8 cellular contexts compared by ENCODE assay signal in genomic region chr2:197838036-197838435, GRCh38. TPM values are rescaled to one million over a fixed set of nuclear protein-coding genes. Genes with fewer than 3 reads are reported as not detected.
DNase-seq lines count a peak whose midpoint lies in the region; ATAC-seq and TF ChIP-seq lines count a peak whose summit lies in the region.

No MANE protein-coding gene starts in this region.

- H3K4me3 Mint-ChIP-seq in activated naive CD4-positive, alpha-beta T cell treated with anti-CD3 and anti-CD28 coated beads for 36 hours: peak overlapping the region; percentile 56
- H3K4me3 Mint-ChIP-seq in T-helper 17 cell: peak overlapping the region; percentile 79

- CTCF ChIA-PET in activated naive CD4-positive, alpha-beta T cell treated with anti-CD3 and anti-CD28 coated beads for 36 hours (lab: Charles Lee): interaction anchor here (0.5 to 2.4 kb wide), 19 partner anchors 9 to 459 kb away, joined by 3 to 19 read pairs (median 4); no protein-coding TSS in a partner anchor

- H3K4me3 ChIP-seq in heart right ventricle (peak overlapping the region in 7 of 10 donors; percentile 4 to 37 (median 33)), thoracic aorta (peak overlapping the region; percentile 61)

- H3K27ac ChIP-seq in heart right ventricle: peak overlapping the region in 8 of 10 donors; percentile 36 to 75 (median 56)
- H3K27ac ChIP-seq in thoracic aorta: peak overlapping the region; percentile 24 to 29

- H3K9me3 ChIP-seq in T-helper 17 cell (ENCODE audit: control insufficient read depth, low read length, poor library complexity, severe bottlenecking): no peaks in the 10 kb centered on the region
- peaks cover 0 to 14% (median 0%) of the 10 kb centered on the region in 11 donors for H3K9me3 ChIP-seq in heart right ventricle
- no peaks in the 10 kb centered on the region for H3K9me3 ChIP-seq in thoracic aorta

- intact Hi-C loops in activated naive CD4-positive, alpha-beta T cell treated with anti-CD3 and anti-CD28 coated beads for 36 hours (cut with micrococcal nuclease): loop anchor here (1.0 kb wide), 8 partner anchors 9 to 206 kb away; partner anchors contain the start of gene PLCL1
- intact Hi-C loops in heart right ventricle (cut with DNase I): loop anchor here in 1 of 10 donors (5.0 kb wide), 1 partner anchor 774 kb away; no protein-coding TSS in a partner anchor

- H3K4me1 ChIP-seq in heart right ventricle (peaks cover 0 to 49% (median 30%) of the 10 kb centered on the region in 9 donors), thoracic aorta (ENCODE audit: control insufficient read depth in 1 of 2, low read depth in 2 of 2) (peaks cover 16 to 33% of the 10 kb centered on the region in 2 donors)

- H3K27me3 ChIP-seq in heart right ventricle (no peaks in the 10 kb centered on the region), thoracic aorta (replicated peaks; ENCODE audit: insufficient read depth) (no peaks in the 10 kb centered on the region)

- ATAC-seq in HG02885 (IDR thresholded peaks at IDR 0.05; ENCODE audit: poor library complexity, unreplicated experiment) (peak; percentile 98), T-helper 17 cell (peak; percentile 89), heart right ventricle (peak; percentile 60 to 93 (median 84)), thoracic aorta (ENCODE audit: insufficient number of reproducible peaks, low FRiP score, low read depth) (peak; percentile 54)

- peaks cover 59% of the 10 kb centered on the region for H3K4me1 Mint-ChIP-seq in activated naive CD4-positive, alpha-beta T cell treated with anti-CD3 and anti-CD28 coated beads for 36 hours (ENCODE audit: low read depth)
- H3K4me1 Mint-ChIP-seq in T-helper 17 cell: peaks cover 28% of the 10 kb centered on the region

- H3K36me3 ChIP-seq in heart right ventricle (no peaks in the 10 kb centered on the region), thoracic aorta (no peaks in the 10 kb centered on the region)

- TF ChIP-seq CTCF in heart right ventricle (IDR thresholded peaks at IDR 0.05) (no peak), thoracic aorta (IDR thresholded peaks at IDR 0.05) (no peak)

- WGBS in heart right ventricle, 2 donors: 16 to 25% methylated on average over 5 of the region's 5 CpGs

- DNase-seq in activated naive CD4-positive, alpha-beta T cell treated with anti-CD3 and anti-CD28 coated beads for 36 hours: peak; percentile 48
- no peak for DNase-seq in activated naive CD4-positive, alpha-beta T cell treated with anti-CD3 and anti-CD28 coated beads, Interleukin-2, amount 50 U/mL, for 16 hours
- DNase-seq in T-helper 17 cell (no peak), heart right ventricle (peak in 1 of 2 donors; percentile 18), thoracic aorta (ENCODE audit: low spot score) (no peak), NCI-H1417 treated with DMSO at 0.1 percent for 48 hours (lab: John Stamatoyannopoulos, UW) (no peak), NCI-H2029 (lab: John Stamatoyannopoulos, UW) (no peak)

- peaks cover 13% of the 10 kb centered on the region for H3K9me3 Mint-ChIP-seq in activated naive CD4-positive, alpha-beta T cell treated with anti-CD3 and anti-CD28 coated beads for 36 hours

- peak overlapping the region; percentile 63 for H3K27ac Mint-ChIP-seq in activated naive CD4-positive, alpha-beta T cell treated with anti-CD3 and anti-CD28 coated beads for 36 hours
- H3K27ac Mint-ChIP-seq in T-helper 17 cell: peak overlapping the region; percentile 93

- H3K36me3 Mint-ChIP-seq in activated naive CD4-positive, alpha-beta T cell treated with anti-CD3 and anti-CD28 coated beads for 36 hours (ENCODE audit: low read depth): peaks cover 2% of the 10 kb centered on the region
- H3K36me3 Mint-ChIP-seq in T-helper 17 cell (ENCODE audit: low read depth): peaks cover 7% of the 10 kb centered on the region

- no peaks in the 10 kb centered on the region for H3K27me3 Mint-ChIP-seq in activated naive CD4-positive, alpha-beta T cell treated with anti-CD3 and anti-CD28 coated beads for 36 hours (ENCODE audit: low read depth)
- H3K27me3 Mint-ChIP-seq in T-helper 17 cell: no peaks in the 10 kb centered on the region

RNA-seq across cellular contexts. Expression of gene PLCL1, which starts 33.6 kb away (rescaled TPM):
- 1 to 10 TPM; 3.3 to 3.5 TPM for total RNA-seq in activated naive CD4-positive, alpha-beta T cell treated with anti-CD3 and anti-CD28 coated beads for 36 hours
- total RNA-seq in T-helper 17 cell (10 to 100 TPM; 24.9 to 27.2 TPM), heart right ventricle (100 to 1,000 TPM in 6 of 10 donors, 10 to 100 TPM in 4; 76.8 to 131 (median 108) TPM), thoracic aorta (10 to 100 TPM; 25.6 to 26.2 TPM)
- polyA plus RNA-seq in heart right ventricle: 10 to 100 TPM; 17.3 to 19.1 TPM

RNA-seq across cellular contexts. Expression of gene BOLL, which starts 52.9 kb away (rescaled TPM):
- total RNA-seq in activated naive CD4-positive, alpha-beta T cell treated with anti-CD3 and anti-CD28 coated beads for 36 hours: under 1 TPM in 1 of 2 experiments, not detected in 1; 0.12 TPM
- not detected for total RNA-seq in T-helper 17 cell
- under 1 TPM in 2 of 10 donors, not detected in 8; 0.12 to 0.18 TPM for total RNA-seq in heart right ventricle
- not detected for polyA plus RNA-seq in heart right ventricle
- not detected for total RNA-seq in thoracic aorta

Comparison
In these comparisons a context has a peak if more than half of its experiments do, and no peak if none do; other contexts are left out.
1. RNA of gene PLCL1, which starts 33.6 kb away (total RNA-seq): 76.8 to 131 TPM in heart right ventricle, 24.9 to 27.2 TPM in T-helper 17 cell and 25.6 to 26.2 TPM in thoracic aorta; 3.3 to 3.5 TPM in activated naive CD4-positive, alpha-beta T cell treated with anti-CD3 and anti-CD28 coated beads for 36 hours; every median in the first group is over 4 times any median in the second.
2. Peak in every context shown above with its lines, with median percentiles within 50 percentile points of each other: ATAC-seq.